In the genomic region with DNA sequence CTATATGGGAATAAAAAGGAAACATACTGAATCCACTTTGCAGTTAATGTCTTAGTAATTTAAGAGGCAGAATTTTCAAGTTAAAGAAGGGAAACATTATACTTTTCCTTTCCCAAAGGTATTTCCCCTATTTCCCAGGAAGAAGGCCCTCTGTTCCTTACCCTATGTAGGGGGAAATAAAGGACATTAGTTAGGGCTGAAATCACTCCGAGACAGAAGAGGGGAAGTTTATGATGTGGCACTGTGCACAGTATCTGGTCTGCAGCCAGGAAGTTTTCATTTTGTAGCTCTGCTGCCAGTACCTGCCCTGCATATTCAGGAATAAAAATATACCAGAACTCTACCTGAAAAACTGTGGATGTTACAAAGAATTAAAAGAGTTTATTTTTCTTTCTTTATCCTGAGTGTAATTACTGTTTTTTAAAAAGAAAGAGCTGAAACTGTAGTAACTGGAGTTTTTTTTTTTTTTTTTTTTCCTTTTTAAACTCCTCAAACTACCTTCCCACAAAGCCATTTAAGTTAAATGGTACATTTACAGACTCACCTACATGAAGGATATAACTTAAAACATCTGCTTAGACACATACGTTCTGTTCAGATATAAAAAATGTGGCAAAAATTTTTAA, we compare ENCODE assay signal across 8 cellular contexts. TPM values are rescaled to one million over a fixed set of nuclear protein-coding genes. Genes with fewer than 3 reads are reported as not detected.
A peak's percentile ranks its signal among the peaks of the same experiment; 100 is the strongest.
DNase-seq lines count a peak whose midpoint lies in the region; ATAC-seq and TF ChIP-seq lines count a peak whose summit lies in the region.

No MANE protein-coding gene starts in this region.

- H3K36me3 ChIP-seq in sigmoid colon, result no peaks in the 10 kb centered on the region

- no peaks in the 10 kb centered on the region for H3K9me3 ChIP-seq in sigmoid colon

- WGBS in sigmoid colon, 2 donors, result 34 to 39% methylated on average over 2 of the region's 2 CpGs

- TF ChIP-seq POLR2A in sigmoid colon (IDR thresholded peaks at IDR 0.05), result no peak

- H3K27me3 ChIP-seq in sigmoid colon, result no peaks in the 10 kb centered on the region

- peak overlapping the region in 2 of 4 donors; percentile 3 to 7 for H3K4me3 ChIP-seq in sigmoid colon

- ATAC-seq in GM19023 (IDR thresholded peaks at IDR 0.05; ENCODE audit: unreplicated experiment), result peak; percentile 48
- peak; percentile 46 for ATAC-seq in HG03378 (IDR thresholded peaks at IDR 0.05; ENCODE audit: unreplicated experiment)

- peak overlapping the region; percentile 7 to 93 (median 64) for H3K27ac ChIP-seq in sigmoid colon

- intact Hi-C loops in sigmoid colon (cut with DNase I), result no loop called here

- peaks cover 0 to 59% (median 36%) of the 10 kb centered on the region in 4 donors for H3K4me1 ChIP-seq in sigmoid colon

- DNase-seq in astrocyte of the hippocampus (ENCODE audit: low read depth, low spot score) (peak; percentile 29), sigmoid colon (no peak), EL (no peak), NCI-H2081 treated with DMSO at 0.1 percent for 48 hours (lab: John Stamatoyannopoulos, UW) (no peak)
- no peak for DNase-seq in stimulated activated CD4-positive, alpha-beta T cell treated with anti-CD3 and anti-CD28 coated beads, Interleukin-2, amount 100 ng/mL, for 24 hours
- DNase-seq in activated CD4-positive, alpha-beta T cell treated with anti-CD3 and anti-CD28 coated beads for 4 hours, result no peak

- no peak for TF ChIP-seq EP300 in sigmoid colon (IDR thresholded peaks at IDR 0.05)

- TF ChIP-seq CTCF in sigmoid colon (IDR thresholded peaks at IDR 0.05), result no peak

RNA-seq across cellular contexts. Expression of a gene that starts 7.3 kb away (rescaled TPM):
- 10 to 100 TPM; 32.1 to 51.4 (median 40.2) TPM for total RNA-seq in sigmoid colon
- 10 to 100 TPM in 1 of 3 donors, 1 to 10 TPM in 2; 2.8 to 14.9 (median 9.0) TPM for polyA plus RNA-seq in sigmoid colon
